ENCODE assay signal across 24 cellular contexts in genomic region chr22:23583836-23584235, GRCh38. TPM values are rescaled to one million over a fixed set of nuclear protein-coding genes. Genes with fewer than 3 reads are reported as not detected.
"Had no signal": no experiment of that assay in that cellular context is flagged by ENCODE, and none has a peak within 500 bp of the region (broad histone marks: within the 10 kb centered on the region; RNA-seq: fewer than 3 reads in every experiment).

No MANE protein-coding gene starts in this region.

- H3K4me3 ChIP-seq: cardiac muscle cell, esophagus squamous epithelium, lower lobe of right lung, right lobe of liver, smooth muscle cell had no signal

- H3K9me3 ChIP-seq: esophagus squamous epithelium, lower lobe of right lung, right lobe of liver had no signal

- H3K27me3 ChIP-seq: cardiac muscle cell, right lobe of liver had no signal

- H3K4me2 ChIP-seq: smooth muscle cell had no signal

- H3K36me3 ChIP-seq: cardiac muscle cell, esophagus squamous epithelium, lower lobe of right lung, right lobe of liver had no signal

- FAIRE-seq: endothelial cell of umbilical vein had no signal

- H3K4me1 ChIP-seq: esophagus squamous epithelium, lower lobe of right lung, right lobe of liver had no signal

- H3K27ac ChIP-seq: cardiac muscle cell, esophagus squamous epithelium, lower lobe of right lung, right lobe of liver had no signal

- ATAC-seq: activated CD8-positive, alpha-beta memory T cell treated with anti-CD3 and anti-CD28 coated beads, Interleukin-2, amount 10 ng/mL, durations not matched to agents 7 days and 5 days; activated T-helper 17 cell treated with anti-CD3 and anti-CD28 coated beads, Interleukin-2, amount 50 U/mL, for 72 hours; left cardiac atrium; right lobe of liver had no signal

- DNase-seq: activated CD4-positive, alpha-beta memory T cell treated with anti-CD3 and anti-CD28 coated beads, Interleukin-2, amount 10 ng/mL, durations not matched to agents 7 days and 5 days; activated CD4-positive, alpha-beta T cell treated with anti-CD3 and anti-CD28 coated beads for 48 hours; activated CD4-positive, CD25-positive, alpha-beta regulatory T cell; activated CD8-positive, alpha-beta memory T cell treated with anti-CD3 and anti-CD28 coated beads, Interleukin-2, amount 10 ng/mL, durations not matched to agents 7 days and 5 days; activated naive CD4-positive, alpha-beta T cell treated with Interleukin-2 at 50 U/mL for 16 hours; activated naive CD8-positive, alpha-beta T cell treated with anti-CD3 and anti-CD28 coated beads, Interleukin-2, amount 10 ng/mL, durations not matched to agents 7 days and 5 days; amygdala; effector memory CD4-positive, alpha-beta T cell; esophagus squamous epithelium; left cardiac atrium; lower lobe of right lung; midbrain; stimulated activated CD4-positive, alpha-beta T cell treated with anti-CD3 and anti-CD28 coated beads, Interleukin-4, amount 100 ng/mL, for 1 hour; T-helper 1 cell; T-helper 9 cell had no signal

RNA-seq across cellular contexts. Expression of gene IGLL1, which starts 3.7 kb away (rescaled TPM):
- total RNA-seq: activated naive CD8-positive, alpha-beta T cell treated with anti-CD3 and anti-CD28 coated beads, Interleukin-2, amount 10 ng/mL, durations not matched to agents 7 days and 5 days; activated T-helper 17 cell treated with anti-CD3 and anti-CD28 coated beads, Interleukin-2, amount 50 U/mL, for 72 hours; cardiac muscle cell; chondrocyte; endothelial cell of umbilical vein; esophagus squamous epithelium; left cardiac atrium; lower lobe of right lung; osteocyte; right lobe of liver; smooth muscle cell; ureter had no signal
- polyA plus RNA-seq: cardiac muscle cell, endothelial cell of umbilical vein, neural cell, smooth muscle cell had no signal

RNA-seq across cellular contexts. Expression of gene DRICH1, which starts 48.3 kb away (rescaled TPM):
- total RNA-seq: cardiac muscle cell, chondrocyte, endothelial cell of umbilical vein, left cardiac atrium, smooth muscle cell had no signal
- polyA plus RNA-seq: cardiac muscle cell, smooth muscle cell had no signal
